8 cellular contexts compared by ENCODE assay signal in the genomic region with DNA sequence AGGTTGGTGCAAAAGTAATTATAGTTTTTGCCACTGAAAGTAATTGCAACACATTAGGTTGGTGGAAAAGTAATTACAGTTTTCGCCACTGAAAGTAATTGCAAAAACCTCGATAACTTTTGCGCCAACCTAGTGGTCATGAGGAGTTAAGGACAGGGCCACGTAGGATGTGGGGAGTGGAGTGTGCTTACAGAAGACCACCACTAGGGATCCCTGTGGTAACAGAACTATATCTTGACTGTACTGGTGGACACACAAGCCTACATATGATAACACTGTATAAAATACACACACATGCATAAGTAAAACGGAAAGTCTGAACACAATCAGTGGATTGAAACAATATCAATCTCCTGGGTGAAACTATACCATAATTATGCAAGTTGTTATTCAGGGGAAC.
DNase-seq lines count a peak whose midpoint lies in the region; ATAC-seq and TF ChIP-seq lines count a peak whose summit lies in the region.

No MANE protein-coding gene starts in this region.

- intact Hi-C loops in vagina (cut with DNase I) = no loop called here
- intact Hi-C loops in activated CD4-positive, alpha-beta T cell treated with anti-CD3 and anti-CD28 coated beads, Interleukin-2, amount 10 ng/mL, durations not matched to agents 24 days and 14 days (cut with micrococcal nuclease) = no loop called here

- H3K4me3 ChIP-seq in SK-N-SH (ENCODE audit: low read depth in 2 of 2, low read length in 1 of 2) (no peak overlapping the region), liver (ENCODE audit: low read depth in 1 of 3, low read length in 3 of 3) (no peak overlapping the region), vagina (no peak overlapping the region)

- no peaks in the 10 kb centered on the region for H3K9me2 ChIP-seq in SK-N-SH

- no peaks in the 10 kb centered on the region for H3K9me3 Mint-ChIP-seq in activated CD4-positive, alpha-beta T cell treated with anti-CD3 and anti-CD28 coated beads, Interleukin-2, amount 10 ng/mL, durations not matched to agents 24 days and 14 days

- CTCF ChIA-PET in SK-N-SH (lab: Yijun Ruan, JAX) = no interaction called here

- POLR2A ChIA-PET in SK-N-SH (lab: Yijun Ruan, JAX) = no interaction called here

- peak; percentile 37 for TF ChIP-seq CTCF in SK-N-SH (IDR thresholded peaks at IDR 0.05)
- TF ChIP-seq CTCF in liver (IDR thresholded peaks at IDR 0.05; ENCODE audit: low read depth, low read length, missing input control) = peak; percentile 6
- no peak for TF ChIP-seq CTCF in vagina (IDR thresholded peaks at IDR 0.05)

- H3K27ac Mint-ChIP-seq in activated CD4-positive, alpha-beta T cell treated with anti-CD3 and anti-CD28 coated beads, Interleukin-2, amount 10 ng/mL, durations not matched to agents 24 days and 14 days = no peak overlapping the region

- WGBS in SK-N-SH (ENCODE audit: low lambda C conversion rate) = 77% methylated on average over 5 of the region's 5 CpGs
- WGBS in liver = 95% methylated on average over 5 of the region's 5 CpGs

- H3K9me3 ChIP-seq in SK-N-SH = no peaks in the 10 kb centered on the region
- peaks cover 0 to 7% (median 1%) of the 10 kb centered on the region in 4 donors for H3K9me3 ChIP-seq in liver (ENCODE audit: control insufficient read depth in 4 of 4, low read length in 3 of 4)
- no peaks in the 10 kb centered on the region for H3K9me3 ChIP-seq in vagina

- no peak for TF ChIP-seq EP300 in SK-N-SH (IDR thresholded peaks at IDR 0.05; ENCODE audit: borderline replicate concordance in 1 of 2, low read depth in 1 of 2, low read length in 1 of 2)

- no peaks in the 10 kb centered on the region for H3K4me1 Mint-ChIP-seq in activated CD4-positive, alpha-beta T cell treated with anti-CD3 and anti-CD28 coated beads, Interleukin-2, amount 10 ng/mL, durations not matched to agents 24 days and 14 days

- H3K4me2 ChIP-seq in SK-N-SH = no peak overlapping the region

- H3K27me3 Mint-ChIP-seq in activated CD4-positive, alpha-beta T cell treated with anti-CD3 and anti-CD28 coated beads, Interleukin-2, amount 10 ng/mL, durations not matched to agents 24 days and 14 days = no peaks in the 10 kb centered on the region

- H3K9ac ChIP-seq in SK-N-SH = no peak overlapping the region
- no peak overlapping the region for H3K9ac ChIP-seq in liver (ENCODE audit: low read depth in 1 of 2, low read length in 2 of 2)

- H3K36me3 Mint-ChIP-seq in activated CD4-positive, alpha-beta T cell treated with anti-CD3 and anti-CD28 coated beads, Interleukin-2, amount 10 ng/mL, durations not matched to agents 24 days and 14 days (ENCODE audit: low read depth) = no peaks in the 10 kb centered on the region

- no peak overlapping the region for H2AFZ ChIP-seq in SK-N-SH (ENCODE audit: low read depth)

- H3K79me2 ChIP-seq in SK-N-SH (ENCODE audit: insufficient read depth) = no peaks in the 10 kb centered on the region

- no peak overlapping the region for H3K27ac ChIP-seq in SK-N-SH (ENCODE audit: low read depth in 2 of 2, low read length in 1 of 2)
- H3K27ac ChIP-seq in liver (ENCODE audit: low read depth in 1 of 2, low read length in 2 of 2) = no peak overlapping the region
- no peak overlapping the region for H3K27ac ChIP-seq in vagina

- no peaks in the 10 kb centered on the region for H3K27me3 ChIP-seq in SK-N-SH (ENCODE audit: insufficient read depth)
- H3K27me3 ChIP-seq in liver (ENCODE audit: control insufficient read depth in 4 of 4, insufficient read depth in 4 of 4, low read length in 3 of 4) = no peaks in the 10 kb centered on the region
- H3K27me3 ChIP-seq in vagina = no peaks in the 10 kb centered on the region

- ATAC-seq in GM18505 (IDR thresholded peaks at IDR 0.05; ENCODE audit: unreplicated experiment) (peak; percentile 67), HG03025 (IDR thresholded peaks at IDR 0.05; ENCODE audit: low FRiP score, unreplicated experiment) (peak; percentile 57), HG03571 (IDR thresholded peaks at IDR 0.05; ENCODE audit: unreplicated experiment) (no peak)

- TF ChIP-seq RAD21 in SK-N-SH (IDR thresholded peaks at IDR 0.05; ENCODE audit: low read length) (peak; percentile 43), liver (IDR thresholded peaks at IDR 0.05) (peak in 1 of 2 donors; percentile 25)

- H4K20me1 ChIP-seq in SK-N-SH (ENCODE audit: insufficient read depth) = no peaks in the 10 kb centered on the region

- TF ChIP-seq POLR2A in GM18505 (IDR thresholded peaks at IDR 0.05; ENCODE audit: borderline replicate concordance, extremely low read depth, insufficient read depth, insufficient read length) (no peak), vagina (IDR thresholded peaks at IDR 0.05) (no peak)

- H3K4me3 Mint-ChIP-seq in activated CD4-positive, alpha-beta T cell treated with anti-CD3 and anti-CD28 coated beads, Interleukin-2, amount 10 ng/mL, durations not matched to agents 24 days and 14 days = no peak overlapping the region

- H3K36me3 ChIP-seq in SK-N-SH (replicated peaks in 1 of 2; ENCODE audit: control insufficient read depth in 1 of 2, insufficient read depth in 2 of 2, low read length in 1 of 2) (no peaks in the 10 kb centered on the region), liver (ENCODE audit: control insufficient read depth in 4 of 4, insufficient read depth in 3 of 4, low read depth in 1 of 4, low read length in 3 of 4) (no peaks in the 10 kb centered on the region), vagina (no peaks in the 10 kb centered on the region)

- DNase-seq in SK-N-SH (peak; percentile 25), vagina (ENCODE audit: extremely low spot score in 2 of 2) (no peak), NCI-H1436 treated with DMSO at 0.1 percent for 48 hours (lab: John Stamatoyannopoulos, UW) (no peak)
- no peak for DNase-seq in activated CD4-positive, alpha-beta T cell treated with anti-CD3 and anti-CD28 coated beads, Interleukin-2, amount 10 ng/mL, durations not matched to agents 24 days and 14 days

- H3F3A ChIP-seq in SK-N-SH (replicated peaks; ENCODE audit: insufficient read depth) = no peaks in the 10 kb centered on the region

- H3K4me1 ChIP-seq in SK-N-SH (ENCODE audit: control insufficient read depth in 1 of 2, insufficient read depth in 2 of 2, low read depth in 1 of 2, low read length in 1 of 2) (no peaks in the 10 kb centered on the region), liver (ENCODE audit: control insufficient read depth in 4 of 4, insufficient read depth in 4 of 4, low read length in 3 of 4) (peaks cover 0 to 24% (median 14%) of the 10 kb centered on the region in 4 donors), vagina (no peaks in the 10 kb centered on the region)

TF ChIP-seq in SK-N-SH, 30 proteins besides CTCF, POLR2A, EP300 and RAD21 (continues in another document):
- TF ChIP-seq GABPA (IDR thresholded peaks at IDR 0.05; ENCODE audit: low read depth) = no peak
- no peak for TF ChIP-seq TAF1 (IDR thresholded peaks at IDR 0.05; ENCODE audit: borderline replicate concordance, low read depth, low read length)
- TF ChIP-seq GATA2 (CRISPR knock-in tag; IDR thresholded peaks at IDR 0.05) = no peak
- TF ChIP-seq, protein P1, sequence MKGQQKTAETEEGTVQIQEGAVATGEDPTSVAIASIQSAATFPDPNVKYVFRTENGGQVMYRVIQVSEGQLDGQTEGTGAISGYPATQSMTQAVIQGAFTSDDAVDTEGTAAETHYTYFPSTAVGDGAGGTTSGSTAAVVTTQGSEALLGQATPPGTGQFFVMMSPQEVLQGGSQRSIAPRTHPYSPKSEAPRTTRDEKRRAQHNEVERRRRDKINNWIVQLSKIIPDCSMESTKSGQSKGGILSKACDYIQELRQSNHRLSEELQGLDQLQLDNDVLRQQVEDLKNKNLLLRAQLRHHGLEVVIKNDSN (IDR thresholded peaks at IDR 0.05; ENCODE audit: borderline replicate concordance, low read depth) = no peak
- no peak for TF ChIP-seq POLR2AphosphoS5 (IDR thresholded peaks at IDR 0.05; ENCODE audit: low read depth, low read length)
- TF ChIP-seq CHD2 (IDR thresholded peaks at IDR 0.05; ENCODE audit: low read length, partially characterized antibody) = no peak
- TF ChIP-seq, protein P2, sequence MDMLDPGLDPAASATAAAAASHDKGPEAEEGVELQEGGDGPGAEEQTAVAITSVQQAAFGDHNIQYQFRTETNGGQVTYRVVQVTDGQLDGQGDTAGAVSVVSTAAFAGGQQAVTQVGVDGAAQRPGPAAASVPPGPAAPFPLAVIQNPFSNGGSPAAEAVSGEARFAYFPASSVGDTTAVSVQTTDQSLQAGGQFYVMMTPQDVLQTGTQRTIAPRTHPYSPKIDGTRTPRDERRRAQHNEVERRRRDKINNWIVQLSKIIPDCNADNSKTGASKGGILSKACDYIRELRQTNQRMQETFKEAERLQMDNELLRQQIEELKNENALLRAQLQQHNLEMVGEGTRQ (IDR thresholded peaks at IDR 0.05; ENCODE audit: borderline replicate concordance, low read depth, low read length) = no peak
- TF ChIP-seq RFX5 (IDR thresholded peaks at IDR 0.05; ENCODE audit: low read length) = no peak

TF ChIP-seq in liver, 16 proteins besides CTCF, POLR2A, EP300 and RAD21:
- TF ChIP-seq YY1 (IDR thresholded peaks at IDR 0.05) (no peak), NR2F2 (IDR thresholded peaks at IDR 0.05) (no peak)
- TF ChIP-seq, protein P3, sequence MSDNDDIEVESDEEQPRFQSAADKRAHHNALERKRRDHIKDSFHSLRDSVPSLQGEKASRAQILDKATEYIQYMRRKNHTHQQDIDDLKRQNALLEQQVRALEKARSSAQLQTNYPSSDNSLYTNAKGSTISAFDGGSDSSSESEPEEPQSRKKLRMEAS (IDR thresholded peaks at IDR 0.05) = no peak

Comparison
In these comparisons a context has a peak if more than half of its experiments do, and no peak if none do; other contexts are left out.
1. CTCF ChIP-seq: peak in SK-N-SH (single experiment) and liver (single experiment); none in vagina (0 of 3).